ENCODE assay signal across 16 cellular contexts in genomic region chr9:70465398-70465797, GRCh38.
"Had no signal": no experiment of that assay in that cellular context is flagged by ENCODE, and none has a peak within 500 bp of the region (broad histone marks: within the 10 kb centered on the region; RNA-seq: fewer than 3 reads in every experiment).

No MANE protein-coding gene starts in this region.

- ATAC-seq: gastroesophageal sphincter; heart right ventricle; natural killer cell treated with Interleukin-12 subunit alpha and Interleukin-12 subunit beta and Interleukin-15 and Interleukin-18, amount 100 ng/mL, for 72 hours; stimulated activated naive B cell treated with anti-CD40 and anti-IgM and Interleukin-4, amounts not matched to agents 10 μg/mL and 1 μg/mL and 100 μg/mL, for 72 hours had no signal

- H3K4me1 Mint-ChIP-seq: activated B cell treated with CpG ODN at 0.5 μM for 24 hours had no signal

- H3K36me3 ChIP-seq: gastroesophageal sphincter, heart right ventricle, tibial nerve, vagina had no signal

- H3K36me3 Mint-ChIP-seq: natural killer cell treated with Interleukin-12 subunit alpha and Interleukin-12 subunit beta and Interleukin-15 and Interleukin-18, amount 100 ng/mL, for 72 hours; stimulated activated naive B cell treated with anti-CD40 and anti-IgM and Interleukin-4, amounts not matched to agents 10 μg/mL and 1 μg/mL and 100 μg/mL, for 72 hours had no signal

- DNase-seq: activated B cell treated with CpG ODN at 0.5 μM for 24 hours; activated CD4-positive, alpha-beta T cell treated with anti-CD3 and anti-CD28 coated beads, Interleukin-2, amount 50 U/mL, for 1 hour; activated effector memory CD4-positive, alpha-beta T cell treated with Interleukin-2 at 50 U/mL for 16 hours; erythroblast; nucleus accumbens; retina; stimulated activated CD4-positive, alpha-beta T cell treated with anti-CD3 and anti-CD28 coated beads, Interleukin-15, amount 100 ng/mL, for 24 hours; stimulated activated CD4-positive, alpha-beta T cell treated with anti-CD3 and anti-CD28 coated beads, Interleukin-4, amount 100 ng/mL, for 1 hour; stimulated activated naive B cell treated with anti-CD40 and anti-IgM and Interleukin-4, amounts not matched to agents 10 μg/mL and 1 μg/mL and 100 μg/mL, for 72 hours; substantia nigra; T-helper 2 cell had no signal

- H3K27me3 ChIP-seq: gastroesophageal sphincter, heart right ventricle, tibial nerve, vagina had no signal

- H3K4me3 Mint-ChIP-seq: activated B cell treated with CpG ODN at 0.5 μM for 24 hours; natural killer cell treated with Interleukin-12 subunit alpha and Interleukin-12 subunit beta and Interleukin-15 and Interleukin-18, amount 100 ng/mL, for 72 hours; stimulated activated naive B cell treated with anti-CD40 and anti-IgM and Interleukin-4, amounts not matched to agents 10 μg/mL and 1 μg/mL and 100 μg/mL, for 72 hours had no signal

- H3K27ac Mint-ChIP-seq: activated B cell treated with CpG ODN at 0.5 μM for 24 hours; natural killer cell treated with Interleukin-12 subunit alpha and Interleukin-12 subunit beta and Interleukin-15 and Interleukin-18, amount 100 ng/mL, for 72 hours; stimulated activated naive B cell treated with anti-CD40 and anti-IgM and Interleukin-4, amounts not matched to agents 10 μg/mL and 1 μg/mL and 100 μg/mL, for 72 hours had no signal

- H3K9me3 Mint-ChIP-seq: activated B cell treated with CpG ODN at 0.5 μM for 24 hours; natural killer cell treated with Interleukin-12 subunit alpha and Interleukin-12 subunit beta and Interleukin-15 and Interleukin-18, amount 100 ng/mL, for 72 hours; stimulated activated naive B cell treated with anti-CD40 and anti-IgM and Interleukin-4, amounts not matched to agents 10 μg/mL and 1 μg/mL and 100 μg/mL, for 72 hours had no signal

- H3K9me3 ChIP-seq: gastroesophageal sphincter, heart right ventricle, tibial nerve, vagina had no signal

- H3K4me3 ChIP-seq: gastroesophageal sphincter, heart right ventricle, tibial nerve, vagina had no signal

- H3K27ac ChIP-seq: gastroesophageal sphincter, heart right ventricle, vagina had no signal
